14 cellular contexts compared by ENCODE assay signal in genomic region chr20:22462975-22463914, GRCh38.
DNase-seq lines count a peak whose midpoint lies in the region; ATAC-seq and TF ChIP-seq lines count a peak whose summit lies in the region.
"Had no signal": no experiment of that assay in that cellular context is flagged by ENCODE, and none has a peak within 500 bp of the region (broad histone marks: within the 10 kb centered on the region; RNA-seq: fewer than 3 reads in every experiment).

No MANE protein-coding gene starts in this region.

- H3K36me3 Mint-ChIP-seq in GM23338 (ENCODE audit: low read depth): no peaks in the 10 kb centered on the region
- H3K36me3 Mint-ChIP-seq: T-cell had no signal

- H3K4me2 ChIP-seq in GM23338: peak overlapping the region; percentile 63; the same call in 1 of the 2 replicates
- H3K4me2 ChIP-seq: BLaER1 treated with 17β-estradiol and CSF1 and Interleukin-3, amounts not matched to agents 10 nM and 100 nM had no signal

- ATAC-seq in GM23338: peak; percentile 82
- ATAC-seq in lung (ENCODE audit: insufficient read depth, low FRiP score): peak; percentile 30
- ATAC-seq in GM18519 (IDR thresholded peaks at IDR 0.05; ENCODE audit: low FRiP score, unreplicated experiment): no peak
- ATAC-seq in GM21423 (IDR thresholded peaks at IDR 0.05; ENCODE audit: unreplicated experiment): no peak
- ATAC-seq in SK-N-SH treated with all-trans-retinoic acid at 6 μM for 48 hours: no peak
- ATAC-seq: activated T-helper 17 cell treated with anti-CD3 and anti-CD28 coated beads, Interleukin-2, amount 50 U/mL, for 72 hours; body of pancreas; T-cell had no signal

- H4K20me1 ChIP-seq in GM23338 (replicated peaks; ENCODE audit: insufficient read depth): peaks cover 11% of the 10 kb centered on the region; the same call in 1 of the 2 replicates
- H4K20me1 ChIP-seq: BLaER1 treated with 17β-estradiol and CSF1 and Interleukin-3, amounts not matched to agents 10 nM and 100 nM had no signal

- H3F3A ChIP-seq in GM23338 (replicated peaks; ENCODE audit: low read depth): no peaks in the 10 kb centered on the region

- no peak overlapping the region for H3K27ac Mint-ChIP-seq in GM23338
- H3K27ac Mint-ChIP-seq: activated CD4-positive, alpha-beta T cell treated with anti-CD3 and anti-CD28 coated beads, Interleukin-2, amount 10 ng/mL, durations not matched to agents 7 days and 5 days; activated T-helper 17 cell treated with anti-CD3 and anti-CD28 coated beads, Interleukin-2, amount 50 U/mL, for 72 hours; T-cell had no signal

- TF ChIP-seq CTCF in GM23338 (conservative IDR thresholded peaks at IDR 0.05; ENCODE audit: low read depth in 2 of 2) (no peak), lung (IDR thresholded peaks at IDR 0.05; ENCODE audit: control extremely low read depth, extremely low read depth) (no peak)

- no peaks in the 10 kb centered on the region for H3K9me3 Mint-ChIP-seq in GM23338
- H3K9me3 Mint-ChIP-seq: activated CD4-positive, alpha-beta T cell treated with anti-CD3 and anti-CD28 coated beads, Interleukin-2, amount 10 ng/mL, durations not matched to agents 7 days and 5 days had no signal

- WGBS in lung, 2 donors: 53 to 69% methylated on average over 11 of the region's 11 CpGs

- H3K4me3 Mint-ChIP-seq in GM23338: no peak overlapping the region
- H3K4me3 Mint-ChIP-seq: activated CD4-positive, alpha-beta T cell treated with anti-CD3 and anti-CD28 coated beads, Interleukin-2, amount 10 ng/mL, durations not matched to agents 7 days and 5 days; activated T-helper 17 cell treated with anti-CD3 and anti-CD28 coated beads, Interleukin-2, amount 50 U/mL, for 72 hours; T-cell had no signal

- H3K27me3 Mint-ChIP-seq in GM23338 (ENCODE audit: insufficient read depth, low read depth, poor library complexity): peaks cover 22% of the 10 kb centered on the region
- H3K27me3 Mint-ChIP-seq: activated CD4-positive, alpha-beta T cell treated with anti-CD3 and anti-CD28 coated beads, Interleukin-2, amount 10 ng/mL, durations not matched to agents 7 days and 5 days; activated T-helper 17 cell treated with anti-CD3 and anti-CD28 coated beads, Interleukin-2, amount 50 U/mL, for 72 hours had no signal

- H3K27ac ChIP-seq in GM23338 (ENCODE audit: low read depth): no peak overlapping the region
- H3K27ac ChIP-seq in lung (ENCODE audit: low read depth in 1 of 2, low read length in 1 of 2): no peak overlapping the region
- H3K27ac ChIP-seq: BLaER1 treated with 17β-estradiol and CSF1 and Interleukin-3, amounts not matched to agents 10 nM and 100 nM; body of pancreas had no signal

- DNase-seq in GM23338 (ENCODE audit: low spot score) (peak; percentile 28), NCI-H2029 (lab: John Stamatoyannopoulos, UW) (peak; percentile 74), RPMI8226 (peak; percentile 17), lung (ENCODE audit: low spot score) (no peak), Kasumi-1 (lab: John Stamatoyannopoulos, UW) (no peak)
- DNase-seq: activated CD4-positive, alpha-beta T cell treated with anti-CD3 and anti-CD28 coated beads, Interleukin-2, amount 10 ng/mL, durations not matched to agents 7 days and 5 days; body of pancreas; NCI-H524 treated with DMSO at 0.1 percent for 48 hours; T-cell had no signal

- no peak overlapping the region; the same call in 1 of the 2 replicates for H3K4me3 ChIP-seq in GM23338
- no peak overlapping the region for H3K4me3 ChIP-seq in lung
- H3K4me3 ChIP-seq: BLaER1 treated with 17β-estradiol and CSF1 and Interleukin-3, amounts not matched to agents 10 nM and 100 nM; body of pancreas had no signal

- no peaks in the 10 kb centered on the region for H3K79me2 ChIP-seq in GM23338 (replicated peaks; ENCODE audit: insufficient read depth)

- no peaks in the 10 kb centered on the region for H3K36me3 ChIP-seq in GM23338 (ENCODE audit: insufficient read depth)
- no peaks in the 10 kb centered on the region for H3K36me3 ChIP-seq in lung (ENCODE audit: control insufficient read depth in 2 of 2, insufficient read depth in 2 of 2, low read length in 2 of 2)
- H3K36me3 ChIP-seq: BLaER1 treated with 17β-estradiol and CSF1 and Interleukin-3, amounts not matched to agents 10 nM and 100 nM had no signal

- H3K4me1 Mint-ChIP-seq in GM23338: peaks cover 24% of the 10 kb centered on the region
- H3K4me1 Mint-ChIP-seq: activated CD4-positive, alpha-beta T cell treated with anti-CD3 and anti-CD28 coated beads, Interleukin-2, amount 10 ng/mL, durations not matched to agents 7 days and 5 days; activated T-helper 17 cell treated with anti-CD3 and anti-CD28 coated beads, Interleukin-2, amount 50 U/mL, for 72 hours; T-cell had no signal

- H3K9me2 ChIP-seq in GM23338 (ENCODE audit: insufficient read depth): no peaks in the 10 kb centered on the region

- H3K4me1 ChIP-seq in GM23338 (ENCODE audit: insufficient read depth) (peaks cover 17% of the 10 kb centered on the region), lung (ENCODE audit: control insufficient read depth in 2 of 2, insufficient read depth in 2 of 2, low read length in 2 of 2) (no peaks in the 10 kb centered on the region)

- no peak overlapping the region for H2AFZ ChIP-seq in GM23338

- H3K27me3 ChIP-seq in GM23338 (ENCODE audit: insufficient read depth) (peaks cover 43% of the 10 kb centered on the region), lung (ENCODE audit: control insufficient read depth, insufficient read depth) (no peaks in the 10 kb centered on the region)
- H3K27me3 ChIP-seq: BLaER1 treated with 17β-estradiol and CSF1 and Interleukin-3, amounts not matched to agents 10 nM and 100 nM; body of pancreas had no signal

- no peaks in the 10 kb centered on the region for H3K9me3 ChIP-seq in lung (ENCODE audit: control insufficient read depth in 2 of 2, insufficient read depth in 1 of 2, low read length in 1 of 2)
- H3K9me3 ChIP-seq: BLaER1 treated with 17β-estradiol and CSF1 and Interleukin-3, amounts not matched to agents 10 nM and 100 nM; body of pancreas had no signal

TF ChIP-seq in GM23338, 12 proteins besides CTCF, POLR2A, EP300 and RAD21 (continues in another document):
- no peak for TF ChIP-seq ZNF331 (CRISPR knock-in tag; IDR thresholded peaks at IDR 0.05; ENCODE audit: low read depth)

TF ChIP-seq in SK-N-SH treated with all-trans-retinoic acid at 6 μM for 48 hours, 23 proteins besides CTCF, POLR2A, EP300 and RAD21 (continues in another document):
- no peak for TF ChIP-seq CSDC2 (CRISPR knock-in tag; IDR thresholded peaks at IDR 0.05)
- TF ChIP-seq ZC3H10 (CRISPR knock-in tag; IDR thresholded peaks at IDR 0.05): no peak
- no peak for TF ChIP-seq PATZ1 (CRISPR knock-in tag; IDR thresholded peaks at IDR 0.05; ENCODE audit: borderline replicate concordance)
- no peak for TF ChIP-seq PPARA (CRISPR knock-in tag; IDR thresholded peaks at IDR 0.05; ENCODE audit: borderline replicate concordance)
- no peak for TF ChIP-seq TSHZ2 (CRISPR knock-in tag; IDR thresholded peaks at IDR 0.05)
- TF ChIP-seq OSR1 (CRISPR knock-in tag; IDR thresholded peaks at IDR 0.05): no peak
- no peak for TF ChIP-seq ISL1 (CRISPR knock-in tag; IDR thresholded peaks at IDR 0.05)
- no peak for TF ChIP-seq ESRRG (CRISPR knock-in tag; IDR thresholded peaks at IDR 0.05)
- no peak for TF ChIP-seq ZFP30 (CRISPR knock-in tag; IDR thresholded peaks at IDR 0.05)

Comparison
In these comparisons a context has a peak if more than half of its experiments do, and no peak if none do; other contexts are left out.
1. ATAC-seq: peak in GM23338 (single experiment) and lung (single experiment); none in GM18519 (single experiment), GM21423 (single experiment) and SK-N-SH treated with all-trans-retinoic acid at 6 μM for 48 hours (single experiment).
2. DNase-seq: peak in GM23338 (single experiment), NCI-H2029 (single experiment) and RPMI8226 (single experiment); none in lung (single experiment) and Kasumi-1 (0 of 2).